Comparison of ENCODE assay signal across 8 cellular contexts in genomic region chr4:118849867-118850812, GRCh38. TPM values are rescaled to one million over a fixed set of nuclear protein-coding genes. Genes with fewer than 3 reads are reported as not detected.
DNase-seq lines count a peak whose midpoint lies in the region; ATAC-seq and TF ChIP-seq lines count a peak whose summit lies in the region.

No MANE protein-coding gene starts in this region.

- peak overlapping the region; percentile 48; the same call in 1 of the 2 replicates for H3K9ac ChIP-seq in KMS-11

- ATAC-seq in GM21619 (IDR thresholded peaks at IDR 0.05; ENCODE audit: unreplicated experiment) (peak; percentile 95), heart right ventricle (peak in 6 of 8 donors; percentile 51 to 67 (median 55))

- H2AFZ ChIP-seq in KMS-11 (ENCODE audit: low read depth), result peak overlapping the region; percentile 88

- H3K79me2 ChIP-seq in KMS-11 (ENCODE audit: insufficient read depth, low read depth), result no peaks in the 10 kb centered on the region

- H3K36me3 ChIP-seq in KMS-11 (ENCODE audit: insufficient read depth) (no peaks in the 10 kb centered on the region), heart right ventricle (no peaks in the 10 kb centered on the region)

- H4K20me1 ChIP-seq in KMS-11 (ENCODE audit: insufficient read depth), result no peaks in the 10 kb centered on the region

- peaks cover 16% of the 10 kb centered on the region for H3K4me1 ChIP-seq in KMS-11 (ENCODE audit: low read depth, poor library complexity, severe bottlenecking)
- H3K4me1 ChIP-seq in heart right ventricle, result peaks cover 0 to 14% (median 5%) of the 10 kb centered on the region in 9 donors

- H3K4me2 ChIP-seq in KMS-11, result peak overlapping the region; percentile 77

- intact Hi-C loops in heart right ventricle (cut with DNase I), result no loop called here

- H3K9me3 ChIP-seq in heart right ventricle, result no peaks in the 10 kb centered on the region

- peak overlapping the region; percentile 11 for H3K4me3 ChIP-seq in GM12864 (ENCODE audit: low read depth, low read length)
- H3K4me3 ChIP-seq in KMS-11 (IDR thresholded peaks at IDR 0.05; ENCODE audit: insufficient read depth, low read depth, low read length), result no peak overlapping the region
- H3K4me3 ChIP-seq in heart right ventricle, result peak overlapping the region in 9 of 10 donors; percentile 21 to 54 (median 40)
- peak overlapping the region; percentile 32 for H3K4me3 ChIP-seq in skeletal muscle cell (ENCODE audit: low read depth, low read length)

- H3K27ac ChIP-seq in KMS-11 (peak overlapping the region; percentile 18; the same call in 1 of the 2 replicates), heart right ventricle (peak overlapping the region in 3 of 10 donors; percentile 2 to 67 (median 59))

- no peaks in the 10 kb centered on the region for H3K27me3 ChIP-seq in KMS-11 (ENCODE audit: insufficient read depth, low read depth)
- no peaks in the 10 kb centered on the region for H3K27me3 ChIP-seq in heart right ventricle

- no peak for DNase-seq in GM12864 (ENCODE audit: low read depth)
- DNase-seq in activated CD8-positive, alpha-beta memory T cell treated with anti-CD3 and anti-CD28 coated beads, Interleukin-2, amount 50 U/mL, for 4 hours, result peak; percentile 37
- DNase-seq in heart right ventricle, result no peak
- no peak for DNase-seq in skeletal muscle cell (ENCODE audit: low read depth)
- DNase-seq in NCI-H1436 treated with DMSO at 0.1 percent for 48 hours (lab: John Stamatoyannopoulos, UW), result no peak
- no peak for DNase-seq in foreskin melanocyte

- 39 to 51% methylated on average over 7 of the region's 7 CpGs for WGBS in heart right ventricle, 2 donors

- no peak for TF ChIP-seq CTCF in GM12864 (IDR thresholded peaks at IDR 0.05; ENCODE audit: low read depth, low read length, missing control alignments)
- no peak for TF ChIP-seq CTCF in KMS-11 (conservative IDR thresholded peaks at IDR 0.05; ENCODE audit: low read depth, low read length)
- TF ChIP-seq CTCF in heart right ventricle (IDR thresholded peaks at IDR 0.05), result no peak

RNA-seq across cellular contexts. Expression of gene SEC24D, which starts 14.2 kb away (rescaled TPM):
- total RNA-seq in heart right ventricle, result 10 to 100 TPM in 6 of 10 donors, 1 to 10 TPM in 4; 7.8 to 24.4 (median 12.1) TPM
- polyA plus RNA-seq in heart right ventricle, result 10 to 100 TPM in 1 of 2 donors, 1 to 10 TPM in 1; 6.1 to 15.9 TPM

RNA-seq across cellular contexts. Expression of gene SYNPO2, which starts 38.5 kb away (rescaled TPM):
- 100 to 1,000 TPM; 197 to 405 (median 267) TPM for total RNA-seq in heart right ventricle
- 10 to 100 TPM; 27.5 to 29.1 TPM for polyA plus RNA-seq in heart right ventricle
